Comparison of ENCODE assay signal across 9 cellular contexts in the genomic region with DNA sequence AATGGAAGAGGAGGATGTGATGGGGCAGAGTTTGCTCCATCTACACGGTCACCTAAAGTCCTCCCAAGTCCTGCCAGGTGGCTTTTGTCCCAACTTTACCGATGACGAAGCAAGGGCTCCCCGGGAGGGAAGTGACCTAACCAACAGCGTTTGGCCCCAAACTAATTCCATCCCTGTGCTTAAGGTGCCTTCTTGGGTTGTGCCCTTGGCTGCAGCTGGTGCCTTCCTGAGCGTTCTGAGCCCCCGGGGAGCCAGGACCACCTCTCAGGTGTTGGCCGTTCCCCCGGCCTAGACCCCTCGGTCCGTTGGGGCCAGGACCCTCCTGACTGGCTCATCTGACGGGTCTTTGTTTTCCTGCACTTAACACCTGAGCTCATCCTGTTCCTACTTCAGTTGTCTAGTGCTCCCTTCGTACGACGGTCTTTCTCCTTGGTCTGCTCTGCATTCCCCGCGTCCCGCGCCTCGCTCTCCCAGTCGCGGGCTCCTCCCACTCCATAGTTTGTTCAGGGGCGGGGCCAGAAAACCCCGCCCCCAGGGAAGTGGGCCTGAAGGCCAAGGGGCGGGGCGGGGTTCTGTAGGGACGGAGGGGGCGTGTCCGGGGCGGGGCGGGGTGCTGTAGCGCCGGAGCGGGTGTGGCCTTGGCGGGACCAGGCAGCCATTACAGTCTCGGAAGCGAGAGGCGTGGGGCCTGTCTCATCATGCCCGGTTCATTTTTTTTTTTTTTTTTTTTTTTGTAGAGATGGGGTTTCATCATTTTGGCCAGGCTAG. TPM values are rescaled to one million over a fixed set of nuclear protein-coding genes. Genes with fewer than 3 reads are reported as not detected.
A peak's percentile ranks its signal among the peaks of the same experiment; 100 is the strongest.
DNase-seq lines count a peak whose midpoint lies in the region; ATAC-seq, FAIRE-seq and TF ChIP-seq lines count a peak whose summit lies in the region.
"Had no signal": no experiment of that assay in that cellular context is flagged by ENCODE, and none has a peak within 500 bp of the region (broad histone marks: within the 10 kb centered on the region; RNA-seq: fewer than 3 reads in every experiment).

No MANE protein-coding gene starts in this region.

- H3K27ac Mint-ChIP-seq in effector memory CD8-positive, alpha-beta T cell = peak overlapping the region in 1 of 2 donors; percentile 78

- TF ChIP-seq POLR2A in GM12892 (IDR thresholded peaks at IDR 0.05; ENCODE audit: low read depth, low read length) = no peak

- FAIRE-seq in GM12892 (lab: Jason Lieb, UNC) = peak; percentile 67

- DNase-seq in GM12892 (ENCODE audit: insufficient read length) (peak; percentile 94), NCI-H82 (lab: John Stamatoyannopoulos, UW) (peak; percentile 97), mesenteric fat pad (ENCODE audit: low spot score) (peak; percentile 96)
- peak; percentile 83 to 88 (median 87) for DNase-seq in activated CD8-positive, alpha-beta memory T cell treated with anti-CD3 and anti-CD28 coated beads for 48 hours (ENCODE audit: low read depth in 2 of 3, low spot score in 2 of 3)
- DNase-seq in effector memory CD8-positive, alpha-beta T cell = peak; percentile 65 to 73 (median 71)
- peak; percentile 88 to 92 for DNase-seq in stimulated activated CD8-positive, alpha-beta memory T cell treated with anti-CD3 and anti-CD28 coated beads, Interleukin-15, amount 100 ng/mL, for 48 hours (ENCODE audit: low read depth in 2 of 2)

- H3K4me3 Mint-ChIP-seq in effector memory CD8-positive, alpha-beta T cell = peak overlapping the region; percentile 60 to 81

- H3K9me3 Mint-ChIP-seq in effector memory CD8-positive, alpha-beta T cell = no peaks in the 10 kb centered on the region

- H3K36me3 Mint-ChIP-seq in effector memory CD8-positive, alpha-beta T cell (ENCODE audit: insufficient read depth) = peaks cover 27% of the 10 kb centered on the region

- ATAC-seq in HG03280 (IDR thresholded peaks at IDR 0.05; ENCODE audit: unreplicated experiment) = peak; percentile 78
- ATAC-seq in effector memory CD8-positive, alpha-beta T cell (replicated peaks) = peak; percentile 82
- ATAC-seq in GM18858 (IDR thresholded peaks at IDR 0.05; ENCODE audit: unreplicated experiment) = no peak

- peaks cover 24 to 32% of the 10 kb centered on the region in 2 donors for H3K4me1 Mint-ChIP-seq in effector memory CD8-positive, alpha-beta T cell (ENCODE audit: low read depth in 2 of 2)

- no peaks in the 10 kb centered on the region for H3K27me3 Mint-ChIP-seq in effector memory CD8-positive, alpha-beta T cell

RNA-seq across cellular contexts. Expression of a gene that starts 0.8 kb away (rescaled TPM):
- not detected for polyA plus RNA-seq in GM12892 (2012; ENCODE audit: missing spikeins)
- total RNA-seq in mesenteric fat pad = not detected
- total RNA-seq: urinary bladder had no signal
- polyA plus RNA-seq: urinary bladder had no signal

RNA-seq across cellular contexts. Expression of a gene that starts 12.5 kb away (rescaled TPM):
- not detected for polyA plus RNA-seq in GM12892 (2012; ENCODE audit: missing spikeins)
- 6.1 TPM for total RNA-seq in mesenteric fat pad

RNA-seq across cellular contexts. Expression of a gene that starts 34.5 kb away (rescaled TPM):
- polyA plus RNA-seq in GM12892 (2012; ENCODE audit: missing spikeins) = 373 TPM
- 36.0 TPM for total RNA-seq in mesenteric fat pad

RNA-seq across cellular contexts. Expression of a gene that starts 34.9 kb away (rescaled TPM):
- polyA plus RNA-seq in GM12892 (2012; ENCODE audit: missing spikeins) = 1.6 TPM
- total RNA-seq in mesenteric fat pad = 6.0 TPM

RNA-seq across cellular contexts. Expression of a gene that starts 53.6 kb away (rescaled TPM):
- polyA plus RNA-seq in GM12892 (2012; ENCODE audit: missing spikeins) = 0.81 TPM
- 21.6 TPM for total RNA-seq in mesenteric fat pad
